ENCODE assay signal across 23 cellular contexts in the genomic region with DNA sequence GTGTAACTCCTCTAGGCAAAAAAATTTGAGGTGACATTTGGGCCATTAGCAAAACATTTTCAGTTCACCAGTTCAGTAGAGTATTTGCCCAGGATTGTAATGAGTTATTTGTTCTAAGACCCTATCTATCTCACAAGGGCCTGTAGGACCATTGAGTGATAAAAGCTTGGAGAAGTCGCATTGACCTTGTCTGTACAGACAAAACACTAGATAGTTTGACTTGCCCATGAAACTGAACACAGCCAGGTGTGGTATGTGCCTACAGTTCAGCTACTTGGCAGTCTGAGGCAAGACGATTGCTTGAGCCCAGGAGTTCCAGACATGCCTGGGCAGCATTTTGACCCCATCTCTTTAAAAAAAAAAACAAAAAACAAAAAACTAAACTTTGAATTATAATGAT. TPM values are rescaled to one million over a fixed set of nuclear protein-coding genes. Genes with fewer than 3 reads are reported as not detected.
A peak's percentile ranks its signal among the peaks of the same experiment; 100 is the strongest.
DNase-seq lines count a peak whose midpoint lies in the region; ATAC-seq, FAIRE-seq and TF ChIP-seq lines count a peak whose summit lies in the region.
"Had no signal": no experiment of that assay in that cellular context is flagged by ENCODE, and none has a peak within 500 bp of the region (broad histone marks: within the 10 kb centered on the region; RNA-seq: fewer than 3 reads in every experiment).

No MANE protein-coding gene starts in this region.

- H3K9ac ChIP-seq in H9 (ENCODE audit: extremely low read depth, insufficient read length, low read length) (no peak overlapping the region), GM12878 (ENCODE audit: control insufficient read depth, insufficient read depth, low read length) (no peak overlapping the region)
- H3K9ac ChIP-seq: BLaER1 treated with 17β-estradiol and CSF1 and Interleukin-3, amounts not matched to agents 10 nM and 100 nM; KMS-11 had no signal

- H3K27ac ChIP-seq in H9 (ENCODE audit: insufficient read length, low read depth, low read length) = no peak overlapping the region
- H3K27ac ChIP-seq in GM12878 (ENCODE audit: control insufficient read depth, insufficient read depth) = peak overlapping the region; percentile 38; the same call in 1 of the 2 replicates
- H3K27ac ChIP-seq: BLaER1 treated with 17β-estradiol and CSF1 and Interleukin-3, amounts not matched to agents 10 nM and 100 nM; KMS-11; suprapubic skin; uterus had no signal

- RAD21 ChIA-PET in GM12878 (lab: Charles Lee; ENCODE audit: unreplicated experiment) = no interaction called here

- no peaks in the 10 kb centered on the region for H3K9me3 Mint-ChIP-seq in activated naive CD8-positive, alpha-beta T cell (ENCODE audit: low read depth)
- H3K9me3 Mint-ChIP-seq in activated naive CD8-positive, alpha-beta T cell treated with anti-CD3 and anti-CD28 coated beads, Interleukin-2, amount 50 U/mL, for 24 hours = no peaks in the 10 kb centered on the region
- H3K9me3 Mint-ChIP-seq in H9 (no peaks in the 10 kb centered on the region), progenitor cell of endocrine pancreas (ENCODE audit: low read depth) (no peaks in the 10 kb centered on the region)

- peaks cover 17% of the 10 kb centered on the region for H3K4me1 Mint-ChIP-seq in activated naive CD8-positive, alpha-beta T cell (ENCODE audit: low read depth)
- H3K4me1 Mint-ChIP-seq in activated naive CD8-positive, alpha-beta T cell treated with anti-CD3 and anti-CD28 coated beads, Interleukin-2, amount 50 U/mL, for 24 hours = peaks cover 17% of the 10 kb centered on the region
- H3K4me1 Mint-ChIP-seq in H9 (peaks cover 0 to 3% of the 10 kb centered on the region in 2 experiments; a peak in 1 of 4 replicates), progenitor cell of endocrine pancreas (ENCODE audit: low read depth) (peaks cover 8% of the 10 kb centered on the region)

- no peak overlapping the region for H2AK5ac ChIP-seq in H9 (ENCODE audit: insufficient read length, low read length)

- no CpG with 5 or more reads among the region's 2 CpGs for WGBS in H9 (ENCODE audit: extremely low coverage, insufficient read length, low lambda C conversion rate)
- 93% methylated on average over 2 of the region's 2 CpGs for WGBS in GM12878 (ENCODE audit: insufficient coverage, insufficient replicate concordance, low lambda C conversion rate, missing lambda C conversion rate)

- no peak for TF ChIP-seq EP300 in GM12878 (IDR thresholded peaks at IDR 0.05; ENCODE audit: borderline replicate concordance in 1 of 2, control insufficient read depth in 1 of 2, low read depth in 2 of 2, low read length in 2 of 2)

- H4K5ac ChIP-seq in H9 (ENCODE audit: insufficient read length, low read depth, low read length) = no peak overlapping the region

- peaks cover 0 to 3% of the 10 kb centered on the region in 2 experiments; a peak in 2 of 4 replicates for H3K36me3 ChIP-seq in GM12878 (ENCODE audit: control insufficient read depth in 2 of 2, insufficient read depth in 2 of 2, low read length in 1 of 2)
- H3K36me3 ChIP-seq: suprapubic skin, uterus had no signal

- no peak overlapping the region for H2BK20ac ChIP-seq in H9 (ENCODE audit: low read depth, low read length, poor library complexity, severe bottlenecking)

- peaks cover 5% of the 10 kb centered on the region for H3K79me1 ChIP-seq in H9 (ENCODE audit: insufficient read depth, low read depth, low read length, poor library complexity, severe bottlenecking)

- H3K18ac ChIP-seq in H9 (ENCODE audit: insufficient read length, low read depth, low read length) = no peak overlapping the region

- no peak for ATAC-seq in activated naive CD8-positive, alpha-beta T cell treated with anti-CD3 and anti-CD28 coated beads, Interleukin-2, amount 50 U/mL, for 24 hours
- ATAC-seq in GM12878 (no peak), HG03378 (IDR thresholded peaks at IDR 0.05; ENCODE audit: unreplicated experiment) (no peak), HG03565 (IDR thresholded peaks at IDR 0.05; ENCODE audit: unreplicated experiment) (no peak), GM21390 (IDR thresholded peaks at IDR 0.05; ENCODE audit: unreplicated experiment) (no peak)
- ATAC-seq: activated CD4-positive, CD25-positive, alpha-beta regulatory T cell treated with anti-CD3 and anti-CD28 coated beads, Interleukin-2, amount 50 U/mL, for 24 hours; sciatic nerve had no signal

- CTCF ChIA-PET in GM12878 (lab: Yijun Ruan, JAX) = interaction anchor here (0.7 to 3.7 kb wide), 2 partner anchors 7 to 9 kb away, joined by 3 to 28 read pairs; no protein-coding TSS in a partner anchor

- H3K79me2 ChIP-seq in H9 (ENCODE audit: insufficient read depth, low read length) (peaks cover 6% of the 10 kb centered on the region; the same call in 1 of the 2 replicates), GM12878 (ENCODE audit: control insufficient read depth, insufficient read depth, low read length) (peaks cover 30% of the 10 kb centered on the region)

- no peak for FAIRE-seq in GM12878 (lab: Jason Lieb, UNC)
- FAIRE-seq: islet of Langerhans had no signal

- intact Hi-C loops in GM12878 (cut with micrococcal nuclease; ENCODE audit: unreplicated experiment) = no loop called here

- H3K27me3 Mint-ChIP-seq in activated naive CD8-positive, alpha-beta T cell = no peaks in the 10 kb centered on the region
- no peaks in the 10 kb centered on the region for H3K27me3 Mint-ChIP-seq in activated naive CD8-positive, alpha-beta T cell treated with anti-CD3 and anti-CD28 coated beads, Interleukin-2, amount 50 U/mL, for 24 hours
- H3K27me3 Mint-ChIP-seq in H9 (ENCODE audit: low read depth) (no peaks in the 10 kb centered on the region), progenitor cell of endocrine pancreas (no peaks in the 10 kb centered on the region)

- no peak overlapping the region for H2BK120ac ChIP-seq in H9 (ENCODE audit: low read depth, low read length, poor library complexity, severe bottlenecking)

- TF ChIP-seq RAD21 in GM12878 (IDR thresholded peaks at IDR 0.05; ENCODE audit: insufficient read depth, low read depth, low read length) = no peak

- no TSS peak for BruUV-seq in GM12878 (replicated peaks; lab: Mats Ljungman, UMichigan)

- H3K4me3 ChIP-seq in GM12878 = no peak overlapping the region
- H3K4me3 ChIP-seq: BLaER1 treated with 17β-estradiol and CSF1 and Interleukin-3, amounts not matched to agents 10 nM and 100 nM; lung; suprapubic skin; uterus had no signal

- H3K27ac Mint-ChIP-seq in activated naive CD8-positive, alpha-beta T cell = peak overlapping the region; percentile 34
- H3K27ac Mint-ChIP-seq in activated naive CD8-positive, alpha-beta T cell treated with anti-CD3 and anti-CD28 coated beads, Interleukin-2, amount 50 U/mL, for 24 hours = no peak overlapping the region
- peak overlapping the region in 2 of 3 experiments; percentile 58 to 84; a peak in 1 of 7 replicates for H3K27ac Mint-ChIP-seq in H9
- H3K27ac Mint-ChIP-seq in progenitor cell of endocrine pancreas = peak overlapping the region; percentile 85

- POLR2A ChIA-PET in GM12878 (lab: Charles Lee) = interaction anchor here (0.6 to 0.9 kb wide), 8 partner anchors 37 to 407 kb away, joined by 3 to 7 read pairs (median 3); a partner anchor contains a TSS

- no peak overlapping the region for H3T11ph ChIP-seq in H9 (ENCODE audit: low read length)

- H4K91ac ChIP-seq in H9 (ENCODE audit: insufficient read length, low read depth, low read length) = no peak overlapping the region

- H2AFZ ChIP-seq in H9 (ENCODE audit: low read length) (no peak overlapping the region), GM12878 (ENCODE audit: control insufficient read depth, low read depth, low read length) (no peak overlapping the region)

- TF ChIP-seq POLR2A in GM12878 (IDR thresholded peaks at IDR 0.05; ENCODE audit: low read depth, low read length) = no peak; the same call in 1 of the 2 replicates

- no peak overlapping the region for H2BK12ac ChIP-seq in H9 (ENCODE audit: insufficient read length, low read depth, low read length)

- H3K27me3 ChIP-seq in H9 (ENCODE audit: insufficient read depth, low read length) (no peaks in the 10 kb centered on the region), GM12878 (replicated peaks in 1 of 2; ENCODE audit: control insufficient read depth in 2 of 2, insufficient read depth in 2 of 2, low read length in 1 of 2) (no peaks in the 10 kb centered on the region)
- H3K27me3 ChIP-seq: BLaER1 treated with 17β-estradiol and CSF1 and Interleukin-3, amounts not matched to agents 10 nM and 100 nM; suprapubic skin; uterus had no signal

- peaks cover 11% of the 10 kb centered on the region for H3K23me2 ChIP-seq in H9 (ENCODE audit: insufficient read length, low read depth, low read length, poor library complexity, severe bottlenecking)

- H4K20me1 ChIP-seq in H9 (ENCODE audit: control insufficient read depth, insufficient read depth, insufficient read length) (no peaks in the 10 kb centered on the region), GM12878 (ENCODE audit: control insufficient read depth, insufficient read depth) (no peaks in the 10 kb centered on the region)
- H4K20me1 ChIP-seq: BLaER1 treated with 17β-estradiol and CSF1 and Interleukin-3, amounts not matched to agents 10 nM and 100 nM had no signal

- no peaks in the 10 kb centered on the region for H3K9me3 ChIP-seq in H9 (ENCODE audit: control insufficient read depth, low read depth, low read length)
- H3K9me3 ChIP-seq in GM12878 (replicated peaks; ENCODE audit: control insufficient read depth, insufficient read depth, low read length) = no peaks in the 10 kb centered on the region
- H3K9me3 ChIP-seq: BLaER1 treated with 17β-estradiol and CSF1 and Interleukin-3, amounts not matched to agents 10 nM and 100 nM; suprapubic skin; uterus had no signal

- no peaks in the 10 kb centered on the region for H3K36me3 Mint-ChIP-seq in activated naive CD8-positive, alpha-beta T cell
- H3K36me3 Mint-ChIP-seq in activated naive CD8-positive, alpha-beta T cell treated with anti-CD3 and anti-CD28 coated beads, Interleukin-2, amount 50 U/mL, for 24 hours (ENCODE audit: low read depth) = peaks cover 5% of the 10 kb centered on the region
- H3K36me3 Mint-ChIP-seq in H9 (ENCODE audit: insufficient read depth in 1 of 3, low read depth in 3 of 3) (peaks cover 0 to 2% (median 0%) of the 10 kb centered on the region in 3 experiments; a peak in 1 of 7 replicates), progenitor cell of endocrine pancreas (ENCODE audit: insufficient read depth) (no peaks in the 10 kb centered on the region)

- no peak overlapping the region for H4K8ac ChIP-seq in H9 (replicated peaks; ENCODE audit: insufficient read length, low read depth, low read length)

- no peak overlapping the region for H2BK5ac ChIP-seq in H9 (ENCODE audit: insufficient read length, low read length)

- no peak overlapping the region for H3K14ac ChIP-seq in H9 (ENCODE audit: insufficient read depth, low read length)

- H3K4me3 Mint-ChIP-seq in activated naive CD8-positive, alpha-beta T cell = no peak overlapping the region
- H3K4me3 Mint-ChIP-seq in activated naive CD8-positive, alpha-beta T cell treated with anti-CD3 and anti-CD28 coated beads, Interleukin-2, amount 50 U/mL, for 24 hours = no peak overlapping the region
- H3K4me3 Mint-ChIP-seq in H9 = no peak overlapping the region
- no peak overlapping the region for H3K4me3 Mint-ChIP-seq in progenitor cell of endocrine pancreas (ENCODE audit: low read depth)

- no peak overlapping the region for H2BK15ac ChIP-seq in H9 (ENCODE audit: low read depth, low read length)

- H3K4ac ChIP-seq in H9 (ENCODE audit: low read depth, low read length) = no peak overlapping the region

- H3K4me1 ChIP-seq in H9 (ENCODE audit: insufficient read depth, low read length) (no peaks in the 10 kb centered on the region), GM12878 (ENCODE audit: control insufficient read depth, insufficient read depth, low read length) (peaks cover 34% of the 10 kb centered on the region)

- H3K4me2 ChIP-seq in H9 (ENCODE audit: insufficient read depth, insufficient read length, low read length) (no peak overlapping the region), GM12878 (ENCODE audit: control insufficient read depth, insufficient read depth) (no peak overlapping the region)
- H3K4me2 ChIP-seq: KMS-11 had no signal

- in situ Hi-C loops in GM12878 (cut with MboI) = no loop called here

- SMC1A ChIA-PET in GM12878 (lab: Charles Lee; ENCODE audit: uncharacterized antibody, unreplicated experiment) = interaction anchor here (0.6 kb wide), 1 partner anchor 168 kb away, joined by 3 read pairs; no protein-coding TSS in a partner anchor

- TF ChIP-seq CTCF in H9 (conservative IDR thresholded peaks at IDR 0.05) (no peak), GM12878 (IDR thresholded peaks at IDR 0.05 in 2 of 3, conservative IDR thresholded peaks at IDR 0.05 in 1 of 3; ENCODE audit: control insufficient read depth in 2 of 3, extremely low read depth in 1 of 3, insufficient read depth in 1 of 3, low read depth in 3 of 3, low read length in 3 of 3) (no peak), progenitor cell of endocrine pancreas (IDR thresholded peaks at IDR 0.05; ENCODE audit: unreplicated experiment) (no peak)

- H3K56ac ChIP-seq in H9 (ENCODE audit: insufficient read length, low read depth, low read length) = no peak overlapping the region

- no peak overlapping the region for H3K23ac ChIP-seq in H9 (ENCODE audit: insufficient read length, low read depth, low read length)

- DNase-seq in activated naive CD8-positive, alpha-beta T cell treated with anti-CD3 and anti-CD28 coated beads, Interleukin-2, amount 50 U/mL, for 24 hours = no peak
- DNase-seq in H9 (no peak), GM12878 (ENCODE audit: low read depth, low spot score) (no peak), progenitor cell of endocrine pancreas (ENCODE audit: low spot score, unreplicated experiment) (no peak)
- DNase-seq: activated T-cell treated with anti-CD3 and anti-CD28 coated beads, Interleukin-2, amount 50 U/mL, for 48 hours; cortex of kidney; GOT3; hippocampal formation; NCI-H187; NCI-H226; NCI-H774; uterus had no signal

RNA-seq across cellular contexts. Expression of a gene that starts 3.1 kb away (rescaled TPM):
- total RNA-seq in H9 (2021) = 257 and 275 TPM in 2 replicates
- total RNA-seq in GM12878 (2013; cell fraction: nucleolus; rRNA removed) = 29.9 and 31.3 TPM in 2 replicates
- total RNA-seq in GM12878 (2014; rRNA removed) = 515 and 527 TPM in 2 replicates
- total RNA-seq in GM12878 (2014; rRNA removed; fragmentation: Illumina TruSeq; extraction: Trizol) = 256 and 286 TPM in 2 replicates
- total RNA-seq in GM12878 (2021) = 314 and 320 TPM in 2 replicates
- 210 TPM for polyA plus RNA-seq in GM12878 (2011; ENCODE audit: low read depth)
- 279 and 352 TPM in 2 replicates for polyA plus RNA-seq in GM12878 (2011; rRNA removed)
- 259 and 347 TPM in 2 replicates for polyA plus RNA-seq in GM12878 (2011; cell fraction: cytosol; rRNA removed)
- 205 and 266 TPM in 2 replicates for polyA plus RNA-seq in GM12878 (2011; cell fraction: nucleus; rRNA removed)
- 407 and 585 TPM in 2 replicates for polyA plus RNA-seq in GM12878 (2012)
- 146 and 253 TPM in 2 replicates for polyA plus RNA-seq in GM12878 (2014; fragmentation: Illumina TruSeq; extraction: Trizol)
- 100 to 1,000 TPM; 296 to 883 TPM for polyA plus RNA-seq in GM12878 (2014; fragmentation: Nextera tagmentation; extraction: Ambion mirVana)
- polyA plus RNA-seq in GM12878 (2014; rRNA removed) = 892 and 1,008 TPM in 2 replicates
- polyA plus RNA-seq in GM12878 (2016; fragmentation: Nextera tagmentation; extraction: Ambion mirVana) = 1,000 to 10,000 TPM; 1,209 to 1,210 TPM
- polyA minus RNA-seq in GM12878 (2011; rRNA and poly(A)+ RNA removed) = 45.1 and 56.3 TPM in 2 replicates
- polyA minus RNA-seq in GM12878 (2011; cell fraction: cytosol; rRNA and poly(A)+ RNA removed) = 40.3 and 46.8 TPM in 2 replicates
- polyA minus RNA-seq in GM12878 (2011; cell fraction: nucleus; rRNA and poly(A)+ RNA removed) = 29.7 and 52.8 TPM in 2 replicates
- total RNA-seq in progenitor cell of endocrine pancreas = 130 and 152 TPM in 2 replicates

RNA-seq across cellular contexts. Expression of a gene that starts 6.2 kb away (rescaled TPM):
- total RNA-seq in H9 (2021) = 126 and 132 TPM in 2 replicates
- 26.2 and 27.8 TPM in 2 replicates for total RNA-seq in GM12878 (2013; cell fraction: nucleolus; rRNA removed)
- 91.2 and 109 TPM in 2 replicates for total RNA-seq in GM12878 (2014; rRNA removed)
- 152 and 155 TPM in 2 replicates for total RNA-seq in GM12878 (2014; rRNA removed; fragmentation: Illumina TruSeq; extraction: Trizol)
- total RNA-seq in GM12878 (2021) = 109 and 111 TPM in 2 replicates
- 61.0 TPM for polyA plus RNA-seq in GM12878 (2011; ENCODE audit: low read depth)
- polyA plus RNA-seq in GM12878 (2011; rRNA removed) = 137 and 176 TPM in 2 replicates
- 84.8 and 92.1 TPM in 2 replicates for polyA plus RNA-seq in GM12878 (2011; cell fraction: cytosol; rRNA removed)
- polyA plus RNA-seq in GM12878 (2011; cell fraction: nucleus; rRNA removed) = 59.2 and 72.5 TPM in 2 replicates
- polyA plus RNA-seq in GM12878 (2012) = 68.0 and 82.9 TPM in 2 replicates
- polyA plus RNA-seq in GM12878 (2014; fragmentation: Illumina TruSeq; extraction: Trizol) = 251 and 323 TPM in 2 replicates
- polyA plus RNA-seq in GM12878 (2014; fragmentation: Nextera tagmentation; extraction: Ambion mirVana) = 100 to 1,000 TPM; 209 to 296 TPM
- 95.0 and 106 TPM in 2 replicates for polyA plus RNA-seq in GM12878 (2014; rRNA removed)
- polyA plus RNA-seq in GM12878 (2016; fragmentation: Nextera tagmentation; extraction: Ambion mirVana) = 100 to 1,000 TPM; 149 to 155 TPM
- 36.3 and 42.2 TPM in 2 replicates for polyA minus RNA-seq in GM12878 (2011; rRNA and poly(A)+ RNA removed)
- polyA minus RNA-seq in GM12878 (2011; cell fraction: cytosol; rRNA and poly(A)+ RNA removed) = 14.1 and 15.9 TPM in 2 replicates
- polyA minus RNA-seq in GM12878 (2011; cell fraction: nucleus; rRNA and poly(A)+ RNA removed) = 8.7 and 16.1 TPM in 2 replicates
- total RNA-seq in progenitor cell of endocrine pancreas = 87.1 and 90.3 TPM in 2 replicates

RNA-seq across cellular contexts. Expression of a gene that starts 20.3 kb away (rescaled TPM):
- total RNA-seq in H9 (2021) (24.6 and 24.7 TPM in 2 replicates), GM12878 (2014; rRNA removed) (18.3 and 22.1 TPM in 2 replicates), GM12878 (2014; rRNA removed; fragmentation: Illumina TruSeq; extraction: Trizol) (7.6 and 8.6 TPM in 2 replicates), GM12878 (2021) (21.7 and 23.9 TPM in 2 replicates), progenitor cell of endocrine pancreas (22.2 and 25.8 TPM in 2 replicates)
- total RNA-seq in GM12878 (2013; cell fraction: nucleolus; rRNA removed) = 3.6 and 4.0 TPM in 2 replicates
- 8.6 TPM for polyA plus RNA-seq in GM12878 (2011; ENCODE audit: low read depth)
- polyA plus RNA-seq in GM12878 (2011; rRNA removed) (7.0 and 16.7 TPM in 2 replicates), GM12878 (2014; fragmentation: Illumina TruSeq; extraction: Trizol) (6.9 and 13.4 TPM in 2 replicates), GM12878 (2014; fragmentation: Nextera tagmentation; extraction: Ambion mirVana) (1 to 10 TPM; 1.5 to 2.7 TPM), GM12878 (2014; rRNA removed) (19.0 and 21.7 TPM in 2 replicates), GM12878 (2016; fragmentation: Nextera tagmentation; extraction: Ambion mirVana) (10 to 100 TPM; 33.0 to 40.9 TPM)
- polyA plus RNA-seq in GM12878 (2011; cell fraction: cytosol; rRNA removed) = 17.2 and 19.0 TPM in 2 replicates
- 15.9 and 16.1 TPM in 2 replicates for polyA plus RNA-seq in GM12878 (2011; cell fraction: nucleus; rRNA removed)
- polyA plus RNA-seq in GM12878 (2012) = 14.6 and 17.5 TPM in 2 replicates
- polyA minus RNA-seq in GM12878 (2011; rRNA and poly(A)+ RNA removed) = 13.8 and 20.2 TPM in 2 replicates
- polyA minus RNA-seq in GM12878 (2011; cell fraction: cytosol; rRNA and poly(A)+ RNA removed) = 8.0 and 9.6 TPM in 2 replicates
- 4.2 and 5.7 TPM in 2 replicates for polyA minus RNA-seq in GM12878 (2011; cell fraction: nucleus; rRNA and poly(A)+ RNA removed)
